25 cellular contexts compared by ENCODE assay signal in the genomic region with DNA sequence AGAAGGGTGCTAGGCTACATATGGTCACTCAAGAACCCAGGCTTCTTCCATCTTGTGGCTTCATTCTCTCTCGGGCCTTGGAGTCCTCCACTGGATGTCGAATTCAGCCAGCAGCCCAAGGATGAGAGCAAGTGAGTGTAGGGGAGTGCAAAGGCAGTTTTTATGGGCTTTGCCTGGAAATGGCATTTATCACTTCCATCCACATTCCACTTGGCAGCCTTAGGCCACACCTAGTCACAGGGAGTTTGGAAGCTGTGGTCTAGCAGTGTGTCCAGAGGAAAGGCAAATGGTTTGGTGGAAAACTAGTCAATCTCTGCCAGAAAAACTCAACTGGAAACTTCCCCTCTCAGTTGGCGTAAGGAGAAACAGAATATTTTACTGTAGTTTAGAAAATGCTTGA. TPM values are rescaled to one million over a fixed set of nuclear protein-coding genes. Genes with fewer than 3 reads are reported as not detected.
A peak's percentile ranks its signal among the peaks of the same experiment; 100 is the strongest.
DNase-seq lines count a peak whose midpoint lies in the region; ATAC-seq and TF ChIP-seq lines count a peak whose summit lies in the region.
"Had no signal": no experiment of that assay in that cellular context is flagged by ENCODE, and none has a peak within 500 bp of the region (broad histone marks: within the 10 kb centered on the region; RNA-seq: fewer than 3 reads in every experiment).

No MANE protein-coding gene starts in this region.

- H3K27ac Mint-ChIP-seq in type B pancreatic cell: no peak overlapping the region
- H3K27ac Mint-ChIP-seq in stimulated activated effector memory CD8-positive, alpha-beta T cell treated with anti-CD3 and anti-CD28 coated beads, Interleukin-12 subunit alpha, Interleukin-12 subunit beta, amount 100 ng/mL, for 72 hours: no peak overlapping the region
- H3K27ac Mint-ChIP-seq: CD4-positive, alpha-beta memory T cell; CD4-positive, CD25-positive, alpha-beta regulatory T cell had no signal

- TF ChIP-seq CTCF in type B pancreatic cell (conservative IDR thresholded peaks at IDR 0.05): no peak

- H3K9me3 Mint-ChIP-seq in type B pancreatic cell: no peaks in the 10 kb centered on the region
- peaks cover 9% of the 10 kb centered on the region for H3K9me3 Mint-ChIP-seq in stimulated activated effector memory CD8-positive, alpha-beta T cell treated with anti-CD3 and anti-CD28 coated beads, Interleukin-12 subunit alpha, Interleukin-12 subunit beta, amount 100 ng/mL, for 72 hours
- H3K9me3 Mint-ChIP-seq: CD8-positive, alpha-beta memory T cell had no signal

- POLR2A ChIA-PET in HEK293T (lab: Yijun Ruan, JAX): no interaction called here

- H3K36me3 Mint-ChIP-seq in type B pancreatic cell: peaks cover 10% of the 10 kb centered on the region
- H3K36me3 Mint-ChIP-seq in stimulated activated effector memory CD8-positive, alpha-beta T cell treated with anti-CD3 and anti-CD28 coated beads, Interleukin-12 subunit alpha, Interleukin-12 subunit beta, amount 100 ng/mL, for 72 hours: no peaks in the 10 kb centered on the region
- H3K36me3 Mint-ChIP-seq: CD14-positive monocyte; CD4-positive, alpha-beta memory T cell; CD4-positive, CD25-positive, alpha-beta regulatory T cell; CD8-positive, alpha-beta memory T cell had no signal

- H3K27me3 Mint-ChIP-seq in type B pancreatic cell: no peaks in the 10 kb centered on the region
- H3K27me3 Mint-ChIP-seq: CD4-positive, CD25-positive, alpha-beta regulatory T cell had no signal

- H3K4me1 Mint-ChIP-seq in type B pancreatic cell (ENCODE audit: unreplicated experiment): peaks cover 26% of the 10 kb centered on the region
- H3K4me1 Mint-ChIP-seq in stimulated activated effector memory CD8-positive, alpha-beta T cell treated with anti-CD3 and anti-CD28 coated beads, Interleukin-12 subunit alpha, Interleukin-12 subunit beta, amount 100 ng/mL, for 72 hours: no peaks in the 10 kb centered on the region
- H3K4me1 Mint-ChIP-seq: CD14-positive monocyte; CD4-positive, alpha-beta memory T cell; CD4-positive, CD25-positive, alpha-beta regulatory T cell; CD8-positive, alpha-beta memory T cell had no signal

- CTCF ChIA-PET in HEK293T (lab: Yijun Ruan, JAX): no interaction called here

- H3K4me3 Mint-ChIP-seq in type B pancreatic cell: no peak overlapping the region
- H3K4me3 Mint-ChIP-seq in stimulated activated effector memory CD8-positive, alpha-beta T cell treated with anti-CD3 and anti-CD28 coated beads, Interleukin-12 subunit alpha, Interleukin-12 subunit beta, amount 100 ng/mL, for 72 hours: no peak overlapping the region
- H3K4me3 Mint-ChIP-seq: CD14-positive monocyte; CD4-positive, alpha-beta memory T cell; CD4-positive, CD25-positive, alpha-beta regulatory T cell; CD8-positive, alpha-beta memory T cell had no signal

- ATAC-seq in stimulated activated effector memory CD8-positive, alpha-beta T cell treated with anti-CD3 and anti-CD28 coated beads, Interleukin-12 subunit alpha, Interleukin-12 subunit beta, amount 100 ng/mL, for 72 hours: no peak
- ATAC-seq: GM12878 had no signal

- peak; percentile 52 for DNase-seq in ELF-1 (ENCODE audit: low read depth, low spot score)
- peak; percentile 66 for DNase-seq in M059J (ENCODE audit: low read depth)
- DNase-seq in RPMI7951 (ENCODE audit: low read depth): peak; percentile 46
- peak; percentile 19 for DNase-seq in renal cortical epithelial cell (ENCODE audit: low read depth)
- DNase-seq in HEK293T (ENCODE audit: extremely low spot score): no peak
- DNase-seq in effector CD4-positive, alpha-beta T cell: no peak
- DNase-seq in type B pancreatic cell (ENCODE audit: extremely low spot score, unreplicated experiment): no peak
- DNase-seq in stimulated activated effector memory CD8-positive, alpha-beta T cell treated with anti-CD3 and anti-CD28 coated beads, Interleukin-12 subunit alpha, Interleukin-12 subunit beta, amount 100 ng/mL, for 72 hours (ENCODE audit: low spot score in 2 of 2): no peak
- DNase-seq: 8988T; ACHN; BE2C; C1 segment of cervical spinal cord; CD4-positive, alpha-beta memory T cell; CD4-positive, CD25-positive, alpha-beta regulatory T cell; CD8-positive, alpha-beta memory T cell; COR-L47; DMS 273 treated with DMSO at 0.1 percent for 48 hours; DMS153; DMS53; DMS79; DND-41; GDM1 had no signal

TF ChIP-seq in HEK293T, 16 proteins besides CTCF, POLR2A, EP300 and RAD21:
- TF ChIP-seq FOXA1 (IDR thresholded peaks at IDR 0.05): no peak
- no peak for TF ChIP-seq SUZ12 (IDR thresholded peaks at IDR 0.05)
- TF ChIP-seq HDGF (IDR thresholded peaks at IDR 0.05; ENCODE audit: borderline replicate concordance): no peak
- TF ChIP-seq ARNT (IDR thresholded peaks at IDR 0.05): no peak
- TF ChIP-seq, protein P1, sequence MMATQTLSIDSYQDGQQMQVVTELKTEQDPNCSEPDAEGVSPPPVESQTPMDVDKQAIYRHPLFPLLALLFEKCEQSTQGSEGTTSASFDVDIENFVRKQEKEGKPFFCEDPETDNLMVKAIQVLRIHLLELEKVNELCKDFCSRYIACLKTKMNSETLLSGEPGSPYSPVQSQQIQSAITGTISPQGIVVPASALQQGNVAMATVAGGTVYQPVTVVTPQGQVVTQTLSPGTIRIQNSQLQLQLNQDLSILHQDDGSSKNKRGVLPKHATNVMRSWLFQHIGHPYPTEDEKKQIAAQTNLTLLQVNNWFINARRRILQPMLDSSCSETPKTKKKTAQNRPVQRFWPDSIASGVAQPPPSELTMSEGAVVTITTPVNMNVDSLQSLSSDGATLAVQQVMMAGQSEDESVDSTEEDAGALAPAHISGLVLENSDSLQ (IDR thresholded peaks at IDR 0.05): no peak
- TF ChIP-seq TARDBP (IDR thresholded peaks at IDR 0.05): no peak
- no peak for TF ChIP-seq ZNF384 (IDR thresholded peaks at IDR 0.05)
- TF ChIP-seq FOXM1 (IDR thresholded peaks at IDR 0.05; ENCODE audit: borderline replicate concordance): no peak

RNA-seq across cellular contexts. Expression of a gene that starts 59.0 kb away (rescaled TPM):
- 5.1 and 7.5 TPM in 2 replicates for total RNA-seq in M059J (2014; rRNA removed; shearing (Covaris generic))
- total RNA-seq in RPMI7951 (2014; rRNA removed; shearing (Covaris generic)): 6.8 and 7.1 TPM in 2 replicates
- total RNA-seq in renal cortical epithelial cell: 4.9 and 14.2 TPM in 2 replicates
- 9.2 and 27.8 TPM in 2 replicates for total RNA-seq in type B pancreatic cell (ENCODE audit: low replicate concordance)
- total RNA-seq: G401 had no signal

Comparison
In these comparisons a context has a peak if more than half of its experiments do, and no peak if none do; other contexts are left out.
1. DNase-seq: peak in ELF-1 (single experiment), M059J (single experiment), RPMI7951 (single experiment) and renal cortical epithelial cell (single experiment); none in HEK293T (single experiment), effector CD4-positive, alpha-beta T cell (single experiment), type B pancreatic cell (single experiment) and stimulated activated effector memory CD8-positive, alpha-beta T cell treated with anti-CD3 and anti-CD28 coated beads, Interleukin-12 subunit alpha, Interleukin-12 subunit beta, amount 100 ng/mL, for 72 hours (0 of 2).